13 cellular contexts compared by ENCODE assay signal in the genomic region with DNA sequence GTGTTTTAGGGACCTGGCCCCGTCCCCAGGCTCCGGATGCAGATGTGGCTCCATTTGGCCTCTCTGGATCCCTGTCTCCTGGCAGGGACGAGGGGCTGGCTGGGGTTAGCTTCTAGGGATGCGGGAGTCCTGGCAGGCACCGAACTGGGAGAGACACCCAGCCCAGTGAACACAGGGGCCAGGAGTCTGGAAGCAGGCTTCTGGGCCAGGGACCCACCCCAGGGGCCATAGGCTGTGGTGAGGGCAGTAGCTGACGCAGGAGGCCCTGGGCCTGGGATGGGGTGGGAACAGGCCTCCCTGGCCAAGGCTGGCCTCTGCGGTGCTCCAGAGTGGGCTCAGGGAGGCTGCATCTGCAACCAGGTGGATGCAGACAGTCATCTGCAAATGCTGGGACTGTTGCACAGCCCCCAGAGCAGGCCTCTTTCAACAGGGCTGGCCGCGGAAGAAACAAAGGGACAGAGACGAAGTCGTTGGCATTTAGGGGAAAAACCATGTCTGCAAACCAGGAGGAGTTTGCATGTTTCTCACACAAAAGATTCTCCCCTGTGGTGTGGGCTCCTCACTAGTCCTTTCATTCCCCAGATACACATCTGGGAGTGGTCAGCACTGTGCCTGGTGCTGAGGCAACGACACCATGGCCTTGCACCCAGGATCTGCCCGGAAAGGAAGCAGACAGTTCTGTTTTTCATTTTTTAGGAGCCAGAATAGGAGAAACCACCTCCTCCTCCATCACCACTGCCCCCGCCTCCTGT. TPM values are rescaled to one million over a fixed set of nuclear protein-coding genes. Genes with fewer than 3 reads are reported as not detected.
"Had no signal": no experiment of that assay in that cellular context is flagged by ENCODE, and none has a peak within 500 bp of the region (broad histone marks: within the 10 kb centered on the region; RNA-seq: fewer than 3 reads in every experiment).

No MANE protein-coding gene starts in this region.

- H3K36me3 ChIP-seq: thyroid gland, vagina had no signal

- H3K4me1 Mint-ChIP-seq: central memory CD8-positive, alpha-beta T cell; nephron; T-helper 17 cell had no signal

- H3K4me3 Mint-ChIP-seq: brain; central memory CD8-positive, alpha-beta T cell; dendritic cell treated with granulocyte-macrophage colony-stimulating factor and Interleukin-4, amounts not matched to agents 40 ng/mL and 50 ng/mL, for 4 days; nephron; T-helper 17 cell had no signal

- H3K4me3 ChIP-seq: hepatocyte, thyroid gland, vagina had no signal

- H3K36me3 Mint-ChIP-seq: activated naive CD4-positive, alpha-beta T cell treated with anti-CD3 and anti-CD28 coated beads, Interleukin-2, amount 50 U/mL, for 72 hours; brain had no signal

- H2AFZ ChIP-seq: hepatocyte, parathyroid adenoma had no signal

- H3K79me2 ChIP-seq: hepatocyte, parathyroid adenoma had no signal

- H3K9me3 ChIP-seq: thyroid gland, vagina had no signal

- H3K27ac ChIP-seq: hepatocyte, parathyroid adenoma, thyroid gland, vagina had no signal

- DNase-seq: activated CD4-positive, alpha-beta T cell treated with anti-CD3 and anti-CD28 coated beads, Interleukin-2, amount 50 U/mL, for 1 hour; activated CD4-positive, CD25-positive, alpha-beta regulatory T cell; retina; T-helper 17 cell; thyroid gland had no signal

- H3K9ac ChIP-seq: parathyroid adenoma had no signal

- H3K4me2 ChIP-seq: hepatocyte had no signal

- ATAC-seq: activated naive CD4-positive, alpha-beta T cell treated with anti-CD3 and anti-CD28 coated beads, Interleukin-2, amount 50 U/mL, for 72 hours; T-helper 17 cell had no signal

- H3K9me3 Mint-ChIP-seq: activated naive CD4-positive, alpha-beta T cell treated with anti-CD3 and anti-CD28 coated beads, Interleukin-2, amount 50 U/mL, for 72 hours; central memory CD8-positive, alpha-beta T cell; dendritic cell treated with granulocyte-macrophage colony-stimulating factor and Interleukin-4, amounts not matched to agents 40 ng/mL and 50 ng/mL, for 4 days; nephron had no signal

- H3K27ac Mint-ChIP-seq: activated naive CD4-positive, alpha-beta T cell treated with anti-CD3 and anti-CD28 coated beads, Interleukin-2, amount 50 U/mL, for 72 hours; dendritic cell treated with granulocyte-macrophage colony-stimulating factor and Interleukin-4, amounts not matched to agents 40 ng/mL and 50 ng/mL, for 4 days; nephron; T-helper 17 cell had no signal

- H3K27me3 Mint-ChIP-seq: brain; central memory CD8-positive, alpha-beta T cell; T-helper 17 cell had no signal

- H3K4me1 ChIP-seq: parathyroid adenoma, thyroid gland, vagina had no signal

- H3K27me3 ChIP-seq: hepatocyte, thyroid gland, vagina had no signal

RNA-seq across cellular contexts. Expression of a gene that starts 36.4 kb away (rescaled TPM):
- total RNA-seq: T-helper 17 cell, vagina had no signal
